Comparison of ENCODE assay signal across 9 cellular contexts in genomic region chr6:101114703-101115102, GRCh38.
DNase-seq lines count a peak whose midpoint lies in the region; ATAC-seq and TF ChIP-seq lines count a peak whose summit lies in the region.
"Had no signal": no experiment of that assay in that cellular context is flagged by ENCODE, and none has a peak within 500 bp of the region (broad histone marks: within the 10 kb centered on the region; RNA-seq: fewer than 3 reads in every experiment).

No MANE protein-coding gene starts in this region.

- H3K27me3 ChIP-seq in thyroid gland (no peaks in the 10 kb centered on the region), uterus (no peaks in the 10 kb centered on the region)

- H3K4me3 Mint-ChIP-seq in activated T-helper 17 cell treated with anti-CD3 and anti-CD28 coated beads, Interleukin-2, amount 50 U/mL, for 72 hours, result no peak overlapping the region
- H3K4me3 Mint-ChIP-seq: central memory CD8-positive, alpha-beta T cell had no signal

- H3K9me3 Mint-ChIP-seq in activated T-helper 17 cell treated with anti-CD3 and anti-CD28 coated beads, Interleukin-2, amount 50 U/mL, for 72 hours, result no peaks in the 10 kb centered on the region
- H3K9me3 Mint-ChIP-seq: central memory CD8-positive, alpha-beta T cell had no signal

- no peaks in the 10 kb centered on the region for H3K36me3 Mint-ChIP-seq in activated T-helper 17 cell treated with anti-CD3 and anti-CD28 coated beads, Interleukin-2, amount 50 U/mL, for 72 hours (ENCODE audit: low read depth)

- H3K4me1 ChIP-seq in thyroid gland (peaks cover 0 to 2% of the 10 kb centered on the region in 2 donors), uterus (no peaks in the 10 kb centered on the region)

- no peak overlapping the region for H3K4me3 ChIP-seq in thyroid gland (replicated peaks in 1 of 3)
- no peak overlapping the region for H3K4me3 ChIP-seq in uterus

- H3K27me3 Mint-ChIP-seq in activated T-helper 17 cell treated with anti-CD3 and anti-CD28 coated beads, Interleukin-2, amount 50 U/mL, for 72 hours, result no peaks in the 10 kb centered on the region
- H3K27me3 Mint-ChIP-seq: central memory CD8-positive, alpha-beta T cell had no signal

- DNase-seq in COLO668 (lab: John Stamatoyannopoulos, UW; ENCODE audit: unreplicated experiment) (peak; percentile 8), NCI-H1105 (lab: John Stamatoyannopoulos, UW) (peak; percentile 56), SK-N-DZ (ENCODE audit: low spot score) (peak; percentile 64), glomerular visceral epithelial cell (ENCODE audit: extremely low spot score) (peak; percentile 49), thyroid gland (no peak), uterus (no peak)

- ATAC-seq in GM21786 (IDR thresholded peaks at IDR 0.05; ENCODE audit: unreplicated experiment), result peak; percentile 79
- no peak for ATAC-seq in activated T-helper 17 cell treated with anti-CD3 and anti-CD28 coated beads, Interleukin-2, amount 50 U/mL, for 72 hours (replicated peaks)

- TF ChIP-seq POLR2A in thyroid gland (IDR thresholded peaks at IDR 0.05) (no peak), uterus (IDR thresholded peaks at IDR 0.05) (no peak)

- intact Hi-C loops in thyroid gland (cut with DNase I), result no loop called here
- intact Hi-C loops in uterus (cut with DNase I; ENCODE audit: low total_unique reads), result no loop called here

- 6 to 7% methylated on average over 1 of the region's 1 CpG for WGBS in thyroid gland, 2 donors

- no peaks in the 10 kb centered on the region for H3K4me1 Mint-ChIP-seq in activated T-helper 17 cell treated with anti-CD3 and anti-CD28 coated beads, Interleukin-2, amount 50 U/mL, for 72 hours
- H3K4me1 Mint-ChIP-seq: central memory CD8-positive, alpha-beta T cell had no signal

- H3K36me3 ChIP-seq in thyroid gland, result no peaks in the 10 kb centered on the region
- H3K36me3 ChIP-seq in uterus, result no peaks in the 10 kb centered on the region

- H3K9me3 ChIP-seq in thyroid gland (no peaks in the 10 kb centered on the region), uterus (no peaks in the 10 kb centered on the region)

- H3K27ac ChIP-seq in thyroid gland (no peak overlapping the region), uterus (no peak overlapping the region)

- no peak overlapping the region for H3K27ac Mint-ChIP-seq in activated T-helper 17 cell treated with anti-CD3 and anti-CD28 coated beads, Interleukin-2, amount 50 U/mL, for 72 hours

- TF ChIP-seq CTCF in thyroid gland (IDR thresholded peaks at IDR 0.05) (peak in 4 of 6 experiments; percentile 44 to 59 (median 54)), uterus (IDR thresholded peaks at IDR 0.05) (no peak)

Comparison
In these comparisons a context has a peak if more than half of its experiments do, and no peak if none do; other contexts are left out.
1. DNase-seq: peak in COLO668 (single experiment), NCI-H1105 (single experiment), SK-N-DZ (single experiment) and glomerular visceral epithelial cell (single experiment); none in thyroid gland (0 of 2) and uterus (0 of 2).
2. CTCF ChIP-seq: peak in thyroid gland (4 of 6); none in uterus (0 of 4).